In the genomic region with DNA sequence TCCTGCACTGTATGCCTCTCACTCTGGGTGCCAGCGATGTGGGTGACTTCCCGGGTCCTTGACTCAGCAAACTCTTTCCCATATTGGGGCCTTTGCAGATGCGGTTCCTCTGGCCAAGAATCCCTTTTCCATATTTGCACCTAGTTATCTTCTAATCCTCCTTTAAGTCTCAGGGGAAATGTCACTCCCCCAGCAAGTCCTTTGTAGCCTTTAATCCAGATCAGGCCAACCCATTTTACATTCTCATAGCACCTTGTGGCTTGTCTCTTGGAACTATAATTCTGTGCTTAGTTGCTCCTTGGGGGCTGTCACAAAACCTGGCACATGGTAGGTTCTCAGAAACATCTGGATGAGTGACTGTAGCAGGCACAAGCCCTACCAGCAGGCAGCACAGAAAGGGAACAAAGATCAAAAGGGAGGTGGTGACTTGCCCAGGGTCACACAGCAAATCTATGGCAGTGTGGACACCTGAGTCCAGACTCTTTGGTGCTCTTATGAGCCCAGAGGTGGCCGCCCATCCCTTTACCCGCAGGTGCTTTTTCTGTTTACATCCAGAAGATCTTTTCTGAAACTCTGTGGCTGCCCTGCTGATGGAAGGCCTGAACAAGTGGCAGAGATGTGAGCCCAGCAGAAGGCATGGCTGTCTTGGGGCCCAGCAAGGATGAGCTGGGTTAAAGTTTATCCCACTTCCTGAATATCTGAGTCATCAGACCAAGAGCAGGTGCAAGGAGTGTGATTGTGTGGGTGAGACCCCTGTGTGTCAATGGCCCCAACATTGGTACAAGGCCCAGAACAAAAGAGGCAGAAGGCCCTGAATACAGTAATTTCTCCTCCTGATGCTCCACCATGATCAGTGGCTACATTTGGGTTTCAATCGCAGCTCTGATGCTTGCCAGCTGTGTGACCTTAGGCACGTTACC, we compare ENCODE assay signal across 13 cellular contexts.
DNase-seq lines count a peak whose midpoint lies in the region; ATAC-seq and TF ChIP-seq lines count a peak whose summit lies in the region.
"Had no signal": no experiment of that assay in that cellular context is flagged by ENCODE, and none has a peak within 500 bp of the region (broad histone marks: within the 10 kb centered on the region; RNA-seq: fewer than 3 reads in every experiment).

No MANE protein-coding gene starts in this region.

- H3K27me3 ChIP-seq in CD4-positive, alpha-beta T cell (ENCODE audit: control insufficient read depth, insufficient read depth, low read length) = no peaks in the 10 kb centered on the region

- H3K4me1 Mint-ChIP-seq in activated CD8-positive, alpha-beta T cell treated with anti-CD3 and anti-CD28 coated beads, Interleukin-2, amount 10 ng/mL, durations not matched to agents 7 days and 5 days (ENCODE audit: low read depth) = peaks cover 30% of the 10 kb centered on the region
- H3K4me1 Mint-ChIP-seq in T-cell = no peaks in the 10 kb centered on the region
- H3K4me1 Mint-ChIP-seq in CD4-positive, alpha-beta T cell (ENCODE audit: low read depth) = no peaks in the 10 kb centered on the region

- peaks cover 4% of the 10 kb centered on the region for H3K9me3 ChIP-seq in CD4-positive, alpha-beta T cell (ENCODE audit: control insufficient read depth, low read length)
- H3K9me3 ChIP-seq: SK-N-SH had no signal

- peak overlapping the region; percentile 26 for H3K27ac Mint-ChIP-seq in activated CD8-positive, alpha-beta T cell treated with anti-CD3 and anti-CD28 coated beads, Interleukin-2, amount 10 ng/mL, durations not matched to agents 7 days and 5 days
- H3K27ac Mint-ChIP-seq in T-cell = no peak overlapping the region
- no peak overlapping the region for H3K27ac Mint-ChIP-seq in CD4-positive, alpha-beta T cell
- H3K27ac Mint-ChIP-seq: nephron progenitor cell had no signal

- no peak overlapping the region for H3K4me3 Mint-ChIP-seq in activated CD8-positive, alpha-beta T cell treated with anti-CD3 and anti-CD28 coated beads, Interleukin-2, amount 10 ng/mL, durations not matched to agents 7 days and 5 days
- H3K4me3 Mint-ChIP-seq in T-cell = no peak overlapping the region
- H3K4me3 Mint-ChIP-seq in CD4-positive, alpha-beta T cell = no peak overlapping the region
- H3K4me3 Mint-ChIP-seq: nephron progenitor cell had no signal

- ATAC-seq in GM18873 (IDR thresholded peaks at IDR 0.05; ENCODE audit: low FRiP score, unreplicated experiment) (peak; percentile 72), HG03108 (IDR thresholded peaks at IDR 0.05; ENCODE audit: unreplicated experiment) (peak; percentile 66), T-cell (replicated peaks in 1 of 4) (no peak)
- ATAC-seq in activated CD8-positive, alpha-beta T cell treated with anti-CD3 and anti-CD28 coated beads, Interleukin-2, amount 10 ng/mL, durations not matched to agents 7 days and 5 days = peak; percentile 53
- ATAC-seq in CD4-positive, alpha-beta T cell (ENCODE audit: poor library complexity) = no peak

- DNase-seq in A172 (ENCODE audit: low spot score) (peak; percentile 2), T-cell (no peak), DMS 273 (lab: John Stamatoyannopoulos, UW; ENCODE audit: unreplicated experiment) (no peak), NCI-H128 (lab: John Stamatoyannopoulos, UW; ENCODE audit: unreplicated experiment) (no peak)
- no peak for DNase-seq in activated CD8-positive, alpha-beta T cell treated with anti-CD3 and anti-CD28 coated beads, Interleukin-2, amount 10 ng/mL, durations not matched to agents 7 days and 5 days
- no peak for DNase-seq in CD4-positive, alpha-beta T cell
- DNase-seq: kidney glomerular epithelial cell, nephron progenitor cell, SK-N-SH, substantia nigra had no signal

- no peaks in the 10 kb centered on the region for H3K27me3 Mint-ChIP-seq in activated CD8-positive, alpha-beta T cell treated with anti-CD3 and anti-CD28 coated beads, Interleukin-2, amount 10 ng/mL, durations not matched to agents 7 days and 5 days (ENCODE audit: low read depth)
- H3K27me3 Mint-ChIP-seq in T-cell = no peaks in the 10 kb centered on the region
- no peaks in the 10 kb centered on the region for H3K27me3 Mint-ChIP-seq in CD4-positive, alpha-beta T cell

- no peak overlapping the region for H3K27ac ChIP-seq in CD4-positive, alpha-beta T cell (ENCODE audit: low read depth, low read length)
- H3K27ac ChIP-seq: C4-2B had no signal

- intact Hi-C loops in CD4-positive, alpha-beta T cell (cut with DNase I, micrococcal nuclease) = no loop called here

- POLR2A ChIA-PET in activated CD8-positive, alpha-beta T cell treated with anti-CD3 and anti-CD28 coated beads, Interleukin-2, amount 10 ng/mL, durations not matched to agents 7 days and 5 days (lab: Charles Lee) = interaction anchor here (1.0 kb wide), 1 partner anchor 10 kb away, joined by 3 read pairs; no protein-coding TSS in a partner anchor
- POLR2A ChIA-PET in T-cell (lab: Charles Lee) = interaction anchor here in 1 of 2 donors (0.6 kb wide), 1 partner anchor 8 kb away, joined by 3 read pairs; no protein-coding TSS in a partner anchor
- POLR2A ChIA-PET in CD4-positive, alpha-beta T cell (lab: Charles Lee) = no interaction called here

- TF ChIP-seq CTCF in CD4-positive, alpha-beta T cell (IDR thresholded peaks at IDR 0.05) = no peak

- no peaks in the 10 kb centered on the region for H3K9me3 Mint-ChIP-seq in activated CD8-positive, alpha-beta T cell treated with anti-CD3 and anti-CD28 coated beads, Interleukin-2, amount 10 ng/mL, durations not matched to agents 7 days and 5 days (ENCODE audit: insufficient read depth)
- peaks cover 0 to 5% (median 2%) of the 10 kb centered on the region in 3 donors for H3K9me3 Mint-ChIP-seq in T-cell
- peaks cover 3% of the 10 kb centered on the region for H3K9me3 Mint-ChIP-seq in CD4-positive, alpha-beta T cell

- H3K36me3 Mint-ChIP-seq in activated CD8-positive, alpha-beta T cell treated with anti-CD3 and anti-CD28 coated beads, Interleukin-2, amount 10 ng/mL, durations not matched to agents 7 days and 5 days (ENCODE audit: low read depth) = peaks cover 56% of the 10 kb centered on the region
- H3K36me3 Mint-ChIP-seq in T-cell = peaks cover 27% of the 10 kb centered on the region
- H3K36me3 Mint-ChIP-seq in CD4-positive, alpha-beta T cell (ENCODE audit: low read depth) = peaks cover 45% of the 10 kb centered on the region

- CTCF ChIA-PET in activated CD8-positive, alpha-beta T cell treated with anti-CD3 and anti-CD28 coated beads, Interleukin-2, amount 10 ng/mL, durations not matched to agents 7 days and 5 days (lab: Charles Lee) = interaction anchor here (1.0 to 2.8 kb wide), 3 partner anchors 9 to 287 kb away, joined by 3 to 11 read pairs (median 5); no protein-coding TSS in a partner anchor
- CTCF ChIA-PET in T-cell (lab: Charles Lee) = no interaction called here
- CTCF ChIA-PET in CD4-positive, alpha-beta T cell (lab: Charles Lee) = no interaction called here

Comparison
In these comparisons a context has a peak if more than half of its experiments do, and no peak if none do; other contexts are left out.
1. ATAC-seq: peak in GM18873 (single experiment), HG03108 (single experiment) and activated CD8-positive, alpha-beta T cell treated with anti-CD3 and anti-CD28 coated beads, Interleukin-2, amount 10 ng/mL, durations not matched to agents 7 days and 5 days (single experiment); none in T-cell (0 of 4) and CD4-positive, alpha-beta T cell (single experiment).